Comparison of ENCODE assay signal across 13 cellular contexts in the genomic region with DNA sequence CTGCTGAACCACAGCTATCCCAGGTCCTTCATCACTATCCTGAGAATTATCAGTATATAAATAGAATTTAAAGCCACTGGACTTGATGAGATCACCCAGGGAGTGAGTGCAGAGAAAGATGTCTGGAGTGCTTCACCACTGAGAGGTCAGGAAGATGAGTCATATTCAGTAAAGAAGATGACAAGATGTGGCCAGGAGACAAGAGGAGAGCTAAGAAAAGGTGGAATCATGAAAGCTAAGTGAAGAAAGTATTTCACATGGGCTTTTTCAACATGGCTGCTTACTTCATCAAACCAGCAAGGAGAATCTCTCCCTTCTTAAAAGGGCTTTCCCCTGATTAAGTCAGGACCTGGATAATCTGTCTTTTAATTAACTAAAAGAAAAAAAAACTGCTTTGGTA. TPM values are rescaled to one million over a fixed set of nuclear protein-coding genes. Genes with fewer than 3 reads are reported as not detected.
A peak's percentile ranks its signal among the peaks of the same experiment; 100 is the strongest.
DNase-seq lines count a peak whose midpoint lies in the region; ATAC-seq and TF ChIP-seq lines count a peak whose summit lies in the region.
"Had no signal": no experiment of that assay in that cellular context is flagged by ENCODE, and none has a peak within 500 bp of the region (broad histone marks: within the 10 kb centered on the region; RNA-seq: fewer than 3 reads in every experiment).

No MANE protein-coding gene starts in this region.

- no peak for DNase-seq in activated CD8-positive, alpha-beta memory T cell treated with anti-CD3 and anti-CD28 coated beads, Interleukin-2, amount 10 ng/mL, durations not matched to agents 7 days and 5 days
- no peak for DNase-seq in activated CD8-positive, alpha-beta memory T cell treated with anti-CD3 and anti-CD28 coated beads, Interleukin-2, amount 50 U/mL, for 48 hours
- peak; percentile 39 to 50 for DNase-seq in SJSA1 (ENCODE audit: low read depth in 1 of 2, low spot score in 2 of 2)
- peak; percentile 58 to 73 for DNase-seq in erythroblast (lab: John Stamatoyannopoulos, UW)
- no peak for DNase-seq in DMS79 (lab: John Stamatoyannopoulos, UW)
- DNase-seq in GM23338 (ENCODE audit: low spot score) = no peak
- DNase-seq: amygdala; left cardiac atrium; NCI-H345; stimulated activated CD4-positive, alpha-beta T cell treated with anti-CD3 and anti-CD28 coated beads, Interleukin-4, amount 100 ng/mL, for 1 hour had no signal

- TF ChIP-seq CTCF in GM23338 (conservative IDR thresholded peaks at IDR 0.05; ENCODE audit: low read depth in 2 of 2) = no peak

- H3K9me2 ChIP-seq in GM23338 (ENCODE audit: insufficient read depth) = no peaks in the 10 kb centered on the region; the same call in 1 of the 2 replicates

- no peak overlapping the region for H3K4me3 Mint-ChIP-seq in activated CD8-positive, alpha-beta memory T cell treated with anti-CD3 and anti-CD28 coated beads, Interleukin-2, amount 10 ng/mL, durations not matched to agents 7 days and 5 days
- H3K4me3 Mint-ChIP-seq in GM23338 = no peak overlapping the region
- H3K4me3 Mint-ChIP-seq: IgD-negative memory B cell had no signal

- H3K4me1 Mint-ChIP-seq in activated CD8-positive, alpha-beta memory T cell treated with anti-CD3 and anti-CD28 coated beads, Interleukin-2, amount 10 ng/mL, durations not matched to agents 7 days and 5 days = peaks cover 6% of the 10 kb centered on the region
- no peaks in the 10 kb centered on the region for H3K4me1 Mint-ChIP-seq in GM23338
- H3K4me1 Mint-ChIP-seq: IgD-negative memory B cell had no signal

- H3K4me3 ChIP-seq in SJSA1 = no peak overlapping the region
- no peak overlapping the region for H3K4me3 ChIP-seq in GM23338

- peaks cover 3% of the 10 kb centered on the region for H3K36me3 Mint-ChIP-seq in activated CD8-positive, alpha-beta memory T cell treated with anti-CD3 and anti-CD28 coated beads, Interleukin-2, amount 10 ng/mL, durations not matched to agents 7 days and 5 days
- H3K36me3 Mint-ChIP-seq in GM23338 (ENCODE audit: low read depth) = no peaks in the 10 kb centered on the region

- no peak overlapping the region for H3K4me2 ChIP-seq in GM23338

- H3K4me1 ChIP-seq in SJSA1 (replicated peaks) = peaks cover 10% of the 10 kb centered on the region
- no peaks in the 10 kb centered on the region for H3K4me1 ChIP-seq in GM23338 (ENCODE audit: insufficient read depth)

- peaks cover 13% of the 10 kb centered on the region for H3K27me3 Mint-ChIP-seq in activated CD8-positive, alpha-beta memory T cell treated with anti-CD3 and anti-CD28 coated beads, Interleukin-2, amount 10 ng/mL, durations not matched to agents 7 days and 5 days
- peaks cover 1% of the 10 kb centered on the region for H3K27me3 Mint-ChIP-seq in GM23338 (ENCODE audit: insufficient read depth, low read depth, poor library complexity)
- H3K27me3 Mint-ChIP-seq: IgD-negative memory B cell had no signal

- no peaks in the 10 kb centered on the region for H3K36me3 ChIP-seq in SJSA1
- 0 out of 2 replicates have a peak, but pooled peaks cover 3% of the 10 kb centered on the region for H3K36me3 ChIP-seq in GM23338 (ENCODE audit: insufficient read depth)

- H3F3A ChIP-seq in GM23338 (replicated peaks; ENCODE audit: low read depth) = no peaks in the 10 kb centered on the region

- no peaks in the 10 kb centered on the region for H3K79me2 ChIP-seq in GM23338 (replicated peaks; ENCODE audit: insufficient read depth)

- no peak overlapping the region for H2AFZ ChIP-seq in GM23338

- H3K27me3 ChIP-seq in SJSA1 (replicated peaks) = no peaks in the 10 kb centered on the region
- H3K27me3 ChIP-seq in GM23338 (ENCODE audit: insufficient read depth) = no peaks in the 10 kb centered on the region

- H4K20me1 ChIP-seq in GM23338 (replicated peaks; ENCODE audit: insufficient read depth) = no peaks in the 10 kb centered on the region

- H3K9me3 Mint-ChIP-seq in activated CD8-positive, alpha-beta memory T cell treated with anti-CD3 and anti-CD28 coated beads, Interleukin-2, amount 10 ng/mL, durations not matched to agents 7 days and 5 days (ENCODE audit: low read depth) = no peaks in the 10 kb centered on the region
- peaks cover 2% of the 10 kb centered on the region; the same call in 1 of the 3 replicates for H3K9me3 Mint-ChIP-seq in GM23338

- CTCF ChIA-PET in activated CD8-positive, alpha-beta memory T cell treated with anti-CD3 and anti-CD28 coated beads, Interleukin-2, amount 10 ng/mL, durations not matched to agents 7 days and 5 days (lab: Charles Lee) = no interaction called here

- H3K9me3 ChIP-seq in SJSA1 (replicated peaks) = no peaks in the 10 kb centered on the region

- ATAC-seq in activated CD8-positive, alpha-beta memory T cell treated with anti-CD3 and anti-CD28 coated beads, Interleukin-2, amount 10 ng/mL, durations not matched to agents 7 days and 5 days = peak; percentile 27
- ATAC-seq in GM18868 (IDR thresholded peaks at IDR 0.05; ENCODE audit: unreplicated experiment) = no peak
- no peak for ATAC-seq in GM21825 (IDR thresholded peaks at IDR 0.05; ENCODE audit: unreplicated experiment)
- ATAC-seq in GM23338 = no peak

- H3K27ac ChIP-seq in SJSA1 (no peak overlapping the region), GM23338 (ENCODE audit: low read depth) (no peak overlapping the region)

- no peak for TF ChIP-seq POLR2A in erythroblast (IDR thresholded peaks at IDR 0.05; ENCODE audit: low read length)

- no peak overlapping the region for H3K27ac Mint-ChIP-seq in activated CD8-positive, alpha-beta memory T cell treated with anti-CD3 and anti-CD28 coated beads, Interleukin-2, amount 10 ng/mL, durations not matched to agents 7 days and 5 days
- no peak overlapping the region for H3K27ac Mint-ChIP-seq in GM23338
- H3K27ac Mint-ChIP-seq: IgD-negative memory B cell had no signal

TF ChIP-seq in GM23338, 12 proteins besides CTCF, POLR2A, EP300 and RAD21 (continues in another document):
- no peak for TF ChIP-seq EZH2phosphoT487 (IDR thresholded peaks at IDR 0.05; ENCODE audit: unreplicated experiment)
- TF ChIP-seq ZNF114 (CRISPR knock-in tag; IDR thresholded peaks at IDR 0.05) = no peak
- no peak for TF ChIP-seq NANOG (IDR thresholded peaks at IDR 0.05; ENCODE audit: borderline replicate concordance)
- TF ChIP-seq, protein P1, sequence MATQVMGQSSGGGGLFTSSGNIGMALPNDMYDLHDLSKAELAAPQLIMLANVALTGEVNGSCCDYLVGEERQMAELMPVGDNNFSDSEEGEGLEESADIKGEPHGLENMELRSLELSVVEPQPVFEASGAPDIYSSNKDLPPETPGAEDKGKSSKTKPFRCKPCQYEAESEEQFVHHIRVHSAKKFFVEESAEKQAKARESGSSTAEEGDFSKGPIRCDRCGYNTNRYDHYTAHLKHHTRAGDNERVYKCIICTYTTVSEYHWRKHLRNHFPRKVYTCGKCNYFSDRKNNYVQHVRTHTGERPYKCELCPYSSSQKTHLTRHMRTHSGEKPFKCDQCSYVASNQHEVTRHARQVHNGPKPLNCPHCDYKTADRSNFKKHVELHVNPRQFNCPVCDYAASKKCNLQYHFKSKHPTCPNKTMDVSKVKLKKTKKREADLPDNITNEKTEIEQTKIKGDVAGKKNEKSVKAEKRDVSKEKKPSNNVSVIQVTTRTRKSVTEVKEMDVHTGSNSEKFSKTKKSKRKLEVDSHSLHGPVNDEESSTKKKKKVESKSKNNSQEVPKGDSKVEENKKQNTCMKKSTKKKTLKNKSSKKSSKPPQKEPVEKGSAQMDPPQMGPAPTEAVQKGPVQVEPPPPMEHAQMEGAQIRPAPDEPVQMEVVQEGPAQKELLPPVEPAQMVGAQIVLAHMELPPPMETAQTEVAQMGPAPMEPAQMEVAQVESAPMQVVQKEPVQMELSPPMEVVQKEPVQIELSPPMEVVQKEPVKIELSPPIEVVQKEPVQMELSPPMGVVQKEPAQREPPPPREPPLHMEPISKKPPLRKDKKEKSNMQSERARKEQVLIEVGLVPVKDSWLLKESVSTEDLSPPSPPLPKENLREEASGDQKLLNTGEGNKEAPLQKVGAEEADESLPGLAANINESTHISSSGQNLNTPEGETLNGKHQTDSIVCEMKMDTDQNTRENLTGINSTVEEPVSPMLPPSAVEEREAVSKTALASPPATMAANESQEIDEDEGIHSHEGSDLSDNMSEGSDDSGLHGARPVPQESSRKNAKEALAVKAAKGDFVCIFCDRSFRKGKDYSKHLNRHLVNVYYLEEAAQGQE (IDR thresholded peaks at IDR 0.05; ENCODE audit: unreplicated experiment) = no peak
- TF ChIP-seq JUNB (IDR thresholded peaks at IDR 0.05; ENCODE audit: unreplicated experiment) = no peak

RNA-seq across cellular contexts. Expression of a gene that starts 9.1 kb away (rescaled TPM):
- total RNA-seq in activated CD8-positive, alpha-beta memory T cell treated with anti-CD3 and anti-CD28 coated beads, Interleukin-2, amount 10 ng/mL, durations not matched to agents 7 days and 5 days = 1 to 10 TPM; 1.1 to 1.3 TPM
- total RNA-seq in SJSA1 (2014; rRNA removed; shearing (Covaris generic)) = 6.2 and 15.4 TPM in 2 replicates
- 48.8 and 53.6 TPM in 2 replicates for total RNA-seq in GM23338 (2014; rRNA removed; shearing (Covaris generic))
- polyA plus RNA-seq in GM23338 (2016; fragmentation: Nextera tagmentation; extraction: Ambion mirVana) = 50.6 and 76.8 TPM in 2 replicates

Comparison
In these comparisons a context has a peak if more than half of its experiments do, and no peak if none do; other contexts are left out.
1. DNase-seq: peak in SJSA1 (2 of 2) and erythroblast (2 of 2); none in activated CD8-positive, alpha-beta memory T cell treated with anti-CD3 and anti-CD28 coated beads, Interleukin-2, amount 10 ng/mL, durations not matched to agents 7 days and 5 days (single experiment), activated CD8-positive, alpha-beta memory T cell treated with anti-CD3 and anti-CD28 coated beads, Interleukin-2, amount 50 U/mL, for 48 hours (single experiment), DMS79 (single experiment) and GM23338 (single experiment).